In genomic region chr13:24541476-24542352, GRCh38 we compare ENCODE assay signal across 8 cellular contexts. TPM values are rescaled to one million over a fixed set of nuclear protein-coding genes. Genes with fewer than 3 reads are reported as not detected.
DNase-seq lines count a peak whose midpoint lies in the region; ATAC-seq and TF ChIP-seq lines count a peak whose summit lies in the region.
"Not testable (repeated sequence)": the region's sequence is repeated elsewhere in the genome, so short reads cannot be mapped to it uniquely, and the experiment has no call there.

No MANE protein-coding gene starts in this region.

- not testable (repeated sequence) for H3K27ac Mint-ChIP-seq in activated CD8-positive, alpha-beta memory T cell treated with anti-CD3 and anti-CD28 coated beads, Interleukin-2, amount 10 ng/mL, durations not matched to agents 7 days and 5 days

- not testable (repeated sequence) for TF ChIP-seq CTCF in neural cell (IDR thresholded peaks at IDR 0.05; ENCODE audit: poor library complexity, severe bottlenecking); suprapubic skin (IDR thresholded peaks at IDR 0.05)

- H3K4me1 Mint-ChIP-seq in activated CD8-positive, alpha-beta memory T cell treated with anti-CD3 and anti-CD28 coated beads, Interleukin-2, amount 10 ng/mL, durations not matched to agents 7 days and 5 days: peaks cover 11% of the 10 kb centered on the region

- peak overlapping the region; percentile 75 for H3K4me3 Mint-ChIP-seq in activated CD8-positive, alpha-beta memory T cell treated with anti-CD3 and anti-CD28 coated beads, Interleukin-2, amount 10 ng/mL, durations not matched to agents 7 days and 5 days

- not testable (repeated sequence) for H3K79me2 ChIP-seq in neural cell (replicated peaks; ENCODE audit: insufficient read depth, low read length)

- not testable (repeated sequence) for H3K9me3 Mint-ChIP-seq in activated CD8-positive, alpha-beta memory T cell treated with anti-CD3 and anti-CD28 coated beads, Interleukin-2, amount 10 ng/mL, durations not matched to agents 7 days and 5 days (ENCODE audit: low read depth)

- not testable (repeated sequence) for H3K4me1 ChIP-seq in duodenal mucosa (ENCODE audit: control insufficient read depth in 1 of 2, insufficient read depth in 2 of 2, low read length in 2 of 2); suprapubic skin

- H3F3A ChIP-seq in neural cell (ENCODE audit: insufficient read depth, low read length, poor library complexity, severe bottlenecking): not testable (repeated sequence)

- H3K9me3 ChIP-seq in duodenal mucosa (ENCODE audit: control insufficient read depth in 1 of 2, low read length in 2 of 2); neural cell (ENCODE audit: low read length); suprapubic skin: not testable (repeated sequence)

- H2AFZ ChIP-seq in neural cell (ENCODE audit: low read depth, low read length): not testable (repeated sequence)

- CTCF ChIA-PET in activated CD8-positive, alpha-beta memory T cell treated with anti-CD3 and anti-CD28 coated beads, Interleukin-2, amount 10 ng/mL, durations not matched to agents 7 days and 5 days (lab: Charles Lee): not testable (repeated sequence)

- ATAC-seq in HG02623 (IDR thresholded peaks at IDR 0.05; ENCODE audit: unreplicated experiment): peak; percentile 63
- peak; percentile 50 for ATAC-seq in activated CD8-positive, alpha-beta memory T cell treated with anti-CD3 and anti-CD28 coated beads, Interleukin-2, amount 10 ng/mL, durations not matched to agents 7 days and 5 days

- H3K4me2 ChIP-seq in neural cell (ENCODE audit: low read length): not testable (repeated sequence)

- not testable (repeated sequence) for TF ChIP-seq EP300 in neural cell (conservative IDR thresholded peaks at IDR 0.05; ENCODE audit: poor library complexity, severe bottlenecking); suprapubic skin (IDR thresholded peaks at IDR 0.05)

- H3K27me3 ChIP-seq in duodenal mucosa (ENCODE audit: control insufficient read depth in 1 of 2, insufficient read depth in 2 of 2, low read length in 2 of 2) (peaks cover 10 to 25% of the 10 kb centered on the region in 2 donors), neural cell (ENCODE audit: insufficient read depth, low read depth, low read length) (peaks cover 27% of the 10 kb centered on the region), suprapubic skin (peaks cover 28% of the 10 kb centered on the region)

- not testable (repeated sequence) for TF ChIP-seq POLR2A in suprapubic skin (IDR thresholded peaks at IDR 0.05)

- WGBS in suprapubic skin: 2% methylated on average over 22 of the region's 73 CpGs

- peak; percentile 1 for DNase-seq in DMS79 treated with DMSO at 0.1 percent for 48 hours (lab: John Stamatoyannopoulos, UW)
- DNase-seq in NCI-H748 (lab: John Stamatoyannopoulos, UW; ENCODE audit: unreplicated experiment): peak; percentile 50
- DNase-seq in activated CD8-positive, alpha-beta memory T cell treated with anti-CD3 and anti-CD28 coated beads, Interleukin-2, amount 10 ng/mL, durations not matched to agents 7 days and 5 days: peak; percentile 46
- DNase-seq in suprapubic skin (ENCODE audit: low spot score in 2 of 2): peak; percentile 58 to 81

- not testable (repeated sequence) for H3K36me3 Mint-ChIP-seq in activated CD8-positive, alpha-beta memory T cell treated with anti-CD3 and anti-CD28 coated beads, Interleukin-2, amount 10 ng/mL, durations not matched to agents 7 days and 5 days

- peaks cover 61% of the 10 kb centered on the region for H3K27me3 Mint-ChIP-seq in activated CD8-positive, alpha-beta memory T cell treated with anti-CD3 and anti-CD28 coated beads, Interleukin-2, amount 10 ng/mL, durations not matched to agents 7 days and 5 days

- H3K4me3 ChIP-seq in duodenal mucosa (ENCODE audit: low read depth in 1 of 2, low read length in 2 of 2): peak overlapping the region; percentile 29 to 61
- H3K4me3 ChIP-seq in iPS-11a (ENCODE audit: low read depth, low read length): peak overlapping the region; percentile 43
- H3K4me3 ChIP-seq in neural cell (ENCODE audit: low read length): peak overlapping the region; percentile 63
- H3K4me3 ChIP-seq in suprapubic skin: peak overlapping the region; percentile 53

- not testable (repeated sequence) for H4K20me1 ChIP-seq in neural cell (ENCODE audit: insufficient read depth)

- H3K9me2 ChIP-seq in neural cell (ENCODE audit: insufficient read depth, low read length): not testable (repeated sequence)

- not testable (repeated sequence) for H3K27ac ChIP-seq in duodenal mucosa (ENCODE audit: low read depth, low read length); neural cell (ENCODE audit: low read length); suprapubic skin

- H3K9ac ChIP-seq in duodenal mucosa (ENCODE audit: low read depth in 1 of 2, low read length in 2 of 2); neural cell (ENCODE audit: low read length): not testable (repeated sequence)

- not testable (repeated sequence) for TF ChIP-seq RAD21 in neural cell (conservative IDR thresholded peaks at IDR 0.05)

- not testable (repeated sequence) for H3K36me3 ChIP-seq in duodenal mucosa (ENCODE audit: control insufficient read depth in 1 of 2, insufficient read depth in 2 of 2, low read length in 2 of 2); neural cell (ENCODE audit: insufficient read depth, low read length); suprapubic skin

RNA-seq across cellular contexts. Expression of gene PARP4, which starts 29.1 kb away (rescaled TPM):
- 10 to 100 TPM; 75.0 to 78.8 TPM for total RNA-seq in activated CD8-positive, alpha-beta memory T cell treated with anti-CD3 and anti-CD28 coated beads, Interleukin-2, amount 10 ng/mL, durations not matched to agents 7 days and 5 days
- 0.72 and 0.76 TPM in 2 replicates for polyA plus RNA-seq in neural cell
- polyA minus RNA-seq in neural cell: 1.5 TPM in 2 replicates
- total RNA-seq in suprapubic skin: 10 to 100 TPM; 22.3 to 45.0 (median 24.2) TPM

Comparison
In these comparisons a context has a peak if more than half of its experiments do, and no peak if none do; other contexts are left out.
1. DNase-seq: peak in every context shown above with its lines; median percentile 70 in suprapubic skin; 50 in NCI-H748; 46 in activated CD8-positive, alpha-beta memory T cell treated with anti-CD3 and anti-CD28 coated beads, Interleukin-2, amount 10 ng/mL, durations not matched to agents 7 days and 5 days; 1 in DMS79 treated with DMSO at 0.1 percent for 48 hours.